Comparison of ENCODE assay signal across 11 cellular contexts in the genomic region with DNA sequence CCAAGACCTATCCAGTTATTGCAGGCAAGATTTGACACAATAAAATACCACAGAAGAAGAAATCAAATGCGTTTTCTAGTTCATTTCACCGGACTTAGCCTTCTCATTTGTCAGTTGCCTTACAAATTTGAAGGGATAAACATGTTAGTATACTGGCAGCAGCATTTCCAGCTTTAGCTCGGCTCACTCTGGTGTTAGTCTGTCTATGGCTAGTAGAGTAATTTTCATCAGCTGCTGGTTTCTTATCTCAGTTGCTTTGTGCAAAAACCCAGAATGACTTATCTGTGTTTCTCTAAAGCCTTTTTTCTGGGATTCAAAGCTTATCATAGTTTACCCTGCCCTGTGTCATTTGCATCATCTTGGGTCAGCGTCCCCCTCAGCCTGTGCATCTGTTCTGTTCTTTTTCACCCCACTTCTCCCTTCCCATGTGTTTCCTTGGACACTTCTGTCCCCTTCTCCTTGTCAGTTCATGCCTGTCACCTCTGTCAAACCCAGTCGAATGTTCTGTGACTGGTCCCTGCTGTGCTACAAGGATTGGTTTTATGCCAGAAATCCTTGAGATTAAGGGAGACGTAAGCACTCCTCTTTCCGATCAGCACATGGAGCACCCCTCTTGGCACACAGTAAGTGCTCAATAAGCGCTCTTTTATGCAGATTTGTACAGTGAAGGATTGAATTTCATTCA. TPM values are rescaled to one million over a fixed set of nuclear protein-coding genes. Genes with fewer than 3 reads are reported as not detected.
"Had no signal": no experiment of that assay in that cellular context is flagged by ENCODE, and none has a peak within 500 bp of the region (broad histone marks: within the 10 kb centered on the region; RNA-seq: fewer than 3 reads in every experiment).

No MANE protein-coding gene starts in this region.

RNA-seq across cellular contexts. Expression of gene ABCC6, which starts 23.4 kb away (rescaled TPM):
- total RNA-seq: activated B cell treated with CpG ODN at 0.5 μM for 24 hours; activated CD4-positive, alpha-beta memory T cell treated with anti-CD3 and anti-CD28 coated beads for 36 hours; activated CD4-positive, alpha-beta T cell treated with anti-CD3 and anti-CD28 coated beads, Interleukin-2, amount 10 ng/mL, durations not matched to agents 24 days and 14 days; activated CD8-positive, alpha-beta memory T cell treated with anti-CD3 and anti-CD28 coated beads for 36 hours; activated CD8-positive, alpha-beta T cell treated with anti-CD3 and anti-CD28 coated beads for 36 hours; activated naive CD4-positive, alpha-beta T cell treated with anti-CD3 and anti-CD28 coated beads for 36 hours; activated naive CD4-positive, alpha-beta T cell treated with anti-CD3 and anti-CD28 coated beads, Interleukin-2, amount 50 U/mL, for 72 hours; activated naive CD8-positive, alpha-beta T cell treated with anti-CD3 and anti-CD28 coated beads for 36 hours; activated T-cell treated with anti-CD3 and anti-CD28 coated beads, Interleukin-2, amount 50 U/mL, for 4 hours; activated T-cell treated with anti-CD3 and anti-CD28 coated beads, Interleukin-2, amount 50 U/mL, for 72 hours; activated T-helper 1 cell treated with anti-CD3 and anti-CD28 coated beads, Interleukin-12 subunit alpha, Interleukin-12 subunit beta, Interleukin-2, Interleukin-4 antibody, amounts not matched to agents 30 ng/mL and 10 ng/mL and 1 ng/mL, durations not matched to agents 14 hours and 24 hours and 36 hours had no signal
